18 cellular contexts compared by ENCODE assay signal in genomic region chr11:77083553-77084245, GRCh38. TPM values are rescaled to one million over a fixed set of nuclear protein-coding genes. Genes with fewer than 3 reads are reported as not detected.
A peak's percentile ranks its signal among the peaks of the same experiment; 100 is the strongest.
DNase-seq lines count a peak whose midpoint lies in the region; ATAC-seq, FAIRE-seq and TF ChIP-seq lines count a peak whose summit lies in the region.
"Had no signal": no experiment of that assay in that cellular context is flagged by ENCODE, and none has a peak within 500 bp of the region (broad histone marks: within the 10 kb centered on the region; RNA-seq: fewer than 3 reads in every experiment).

No MANE protein-coding gene starts in this region.

- H2AFZ ChIP-seq in HepG2 (ENCODE audit: low read length) = no peak overlapping the region

- TF ChIP-seq RAD21 in HepG2 (CRISPR knock-in tag; IDR thresholded peaks at IDR 0.05) = no peak

- POLR2A ChIA-PET in activated CD8-positive, alpha-beta T cell treated with anti-CD3 and anti-CD28 coated beads, Interleukin-2, amount 10 ng/mL, durations not matched to agents 7 days and 5 days (lab: Charles Lee) = interaction anchor here (0.8 to 2.3 kb wide), 3 partner anchors 8 to 25 kb away, joined by 3 to 16 read pairs (median 12); no protein-coding TSS in a partner anchor
- POLR2A ChIA-PET in HepG2 (lab: Yijun Ruan, JAX) = no interaction called here

- peaks cover 17% of the 10 kb centered on the region for H3K4me1 Mint-ChIP-seq in activated naive CD4-positive, alpha-beta T cell treated with anti-CD3 and anti-CD28 coated beads for 36 hours (ENCODE audit: low read depth)
- peaks cover 32% of the 10 kb centered on the region for H3K4me1 Mint-ChIP-seq in activated CD8-positive, alpha-beta T cell treated with anti-CD3 and anti-CD28 coated beads, Interleukin-2, amount 10 ng/mL, durations not matched to agents 7 days and 5 days (ENCODE audit: low read depth)

- H3K79me2 ChIP-seq in HepG2 (ENCODE audit: insufficient read depth, low read length) = no peaks in the 10 kb centered on the region

- no peaks in the 10 kb centered on the region for H3K36me3 Mint-ChIP-seq in activated naive CD4-positive, alpha-beta T cell treated with anti-CD3 and anti-CD28 coated beads for 36 hours (ENCODE audit: low read depth)
- no peaks in the 10 kb centered on the region for H3K36me3 Mint-ChIP-seq in activated CD8-positive, alpha-beta T cell treated with anti-CD3 and anti-CD28 coated beads, Interleukin-2, amount 10 ng/mL, durations not matched to agents 7 days and 5 days (ENCODE audit: low read depth)

- H3K36me3 ChIP-seq in HepG2 (replicated peaks in 1 of 2; ENCODE audit: control insufficient read depth in 1 of 2, insufficient read depth in 2 of 2, low read length in 2 of 2) (no peaks in the 10 kb centered on the region), skeletal muscle tissue (ENCODE audit: control insufficient read depth in 3 of 3, insufficient read depth in 3 of 3, low read length in 3 of 3) (no peaks in the 10 kb centered on the region), brain microvascular endothelial cell (replicated peaks) (peaks cover 3% of the 10 kb centered on the region)

- BruUV-seq in HepG2 (replicated peaks; lab: Mats Ljungman, UMichigan) = no TSS peak

- peaks cover 2% of the 10 kb centered on the region for H3K9me3 Mint-ChIP-seq in activated naive CD4-positive, alpha-beta T cell treated with anti-CD3 and anti-CD28 coated beads for 36 hours
- H3K9me3 Mint-ChIP-seq in activated CD8-positive, alpha-beta T cell treated with anti-CD3 and anti-CD28 coated beads, Interleukin-2, amount 10 ng/mL, durations not matched to agents 7 days and 5 days (ENCODE audit: insufficient read depth) = no peaks in the 10 kb centered on the region

- TF ChIP-seq CTCF in HepG2 (CRISPR knock-in tag; IDR thresholded peaks at IDR 0.05) (no peak), brain microvascular endothelial cell (IDR thresholded peaks at IDR 0.05; ENCODE audit: low read depth, low read length, missing control alignments) (no peak)

- in situ Hi-C loops in HepG2 (cut with HindIII; ENCODE audit: extremely low pct_ligation_motif_present, low pct_unique_long_range_greater_than_20kb) (no loop called here), brain microvascular endothelial cell (cut with HindIII; ENCODE audit: low pct_ligation_motif_present, low sequenced_read_pairs) (no loop called here)

- H3K27me3 ChIP-seq in HepG2 (ENCODE audit: control insufficient read depth in 1 of 2, insufficient read depth in 2 of 2, low read length in 2 of 2) (peaks cover 5 to 8% of the 10 kb centered on the region in 2 experiments; a peak in 2 of 5 replicates), skeletal muscle tissue (ENCODE audit: control insufficient read depth in 3 of 3, insufficient read depth in 3 of 3, low read length in 3 of 3) (no peaks in the 10 kb centered on the region), brain microvascular endothelial cell (replicated peaks) (no peaks in the 10 kb centered on the region)
- H3K27me3 ChIP-seq: dorsolateral prefrontal cortex had no signal

- intact Hi-C loops in activated naive CD4-positive, alpha-beta T cell treated with anti-CD3 and anti-CD28 coated beads for 36 hours (cut with micrococcal nuclease) = loop anchor here (2.0 kb wide), 1 partner anchor 17 kb away; the partner anchor contains the start of gene CAPN5
- intact Hi-C loops in HepG2 (cut with micrococcal nuclease; ENCODE audit: unreplicated experiment) = no loop called here

- CTCF ChIA-PET in activated naive CD4-positive, alpha-beta T cell treated with anti-CD3 and anti-CD28 coated beads for 36 hours (lab: Charles Lee) = interaction anchor here (2.3 to 5.0 kb wide), 2 partner anchors 8 to 36 kb away, joined by 7 to 51 read pairs; no protein-coding TSS in a partner anchor
- CTCF ChIA-PET in activated CD8-positive, alpha-beta T cell treated with anti-CD3 and anti-CD28 coated beads, Interleukin-2, amount 10 ng/mL, durations not matched to agents 7 days and 5 days (lab: Charles Lee) = interaction anchor here (0.7 to 2.5 kb wide), 3 partner anchors 8 to 1480 kb away, joined by 3 to 32 read pairs (median 19); no protein-coding TSS in a partner anchor
- CTCF ChIA-PET in HepG2 (lab: Yijun Ruan, JAX; ENCODE audit: low intra/inter-chr PET ratio, low total read pairs) = no interaction called here

- H3K9ac ChIP-seq in HepG2 (ENCODE audit: insufficient read depth, low read depth, low read length) (no peak overlapping the region), skeletal muscle tissue (ENCODE audit: low read depth in 1 of 3, low read length in 3 of 3) (peak overlapping the region in 2 of 3 donors; percentile 8 to 33)

- DNase-seq in activated naive CD4-positive, alpha-beta T cell treated with anti-CD3 and anti-CD28 coated beads for 36 hours = no peak
- no peak for DNase-seq in activated naive CD4-positive, alpha-beta T cell treated with anti-CD3 and anti-CD28 coated beads, Interleukin-2, amount 50 U/mL, for 16 hours
- DNase-seq in activated CD8-positive, alpha-beta T cell treated with anti-CD3 and anti-CD28 coated beads, Interleukin-2, amount 10 ng/mL, durations not matched to agents 7 days and 5 days = no peak
- DNase-seq in HepG2 (ENCODE audit: low spot score) (no peak), brain microvascular endothelial cell (no peak)
- DNase-seq: DMS 273 treated with DMSO at 0.1 percent for 48 hours, NCI-H187, NCI-H69, T-helper 9 cell, trophoblast cell had no signal

- no peak overlapping the region for H3K4me3 Mint-ChIP-seq in activated naive CD4-positive, alpha-beta T cell treated with anti-CD3 and anti-CD28 coated beads for 36 hours
- H3K4me3 Mint-ChIP-seq in activated CD8-positive, alpha-beta T cell treated with anti-CD3 and anti-CD28 coated beads, Interleukin-2, amount 10 ng/mL, durations not matched to agents 7 days and 5 days = no peak overlapping the region

- H3K4me2 ChIP-seq in HepG2 (ENCODE audit: low read depth, low read length) = no peak overlapping the region

- TF ChIP-seq EP300 in HepG2 (IDR thresholded peaks at IDR 0.05; ENCODE audit: low read depth in 2 of 2, low read length in 2 of 2) (no peak), HepG2 (CRISPR knock-in tag; IDR thresholded peaks at IDR 0.05; ENCODE audit: borderline replicate concordance) (no peak)

- H3K4me1 ChIP-seq in HepG2 (ENCODE audit: insufficient read depth, low read length) (peaks cover 58% of the 10 kb centered on the region), skeletal muscle tissue (ENCODE audit: control insufficient read depth in 3 of 3, insufficient read depth in 3 of 3, low read length in 3 of 3) (peaks cover 14 to 17% (median 15%) of the 10 kb centered on the region in 3 donors)

- H3K9me3 ChIP-seq in HepG2 (ENCODE audit: low read length) (no peaks in the 10 kb centered on the region), skeletal muscle tissue (ENCODE audit: control insufficient read depth in 3 of 3, low read length in 3 of 3) (no peaks in the 10 kb centered on the region)

- no peak overlapping the region for H3K27ac ChIP-seq in HepG2 (ENCODE audit: extremely low read length, insufficient read depth, low read length)
- no peak overlapping the region for H3K27ac ChIP-seq in skeletal muscle tissue (ENCODE audit: low read depth, low read length)
- no peak overlapping the region for H3K27ac ChIP-seq in brain microvascular endothelial cell

- ATAC-seq in activated CD8-positive, alpha-beta T cell treated with anti-CD3 and anti-CD28 coated beads, Interleukin-2, amount 10 ng/mL, durations not matched to agents 7 days and 5 days = no peak
- ATAC-seq in HepG2 = no peak
- no peak for ATAC-seq in GM21737 (IDR thresholded peaks at IDR 0.05; ENCODE audit: unreplicated experiment)
- no peak for ATAC-seq in GM18511 (IDR thresholded peaks at IDR 0.05; ENCODE audit: unreplicated experiment)

- no peak overlapping the region for H3K4me3 ChIP-seq in HepG2 (replicated peaks in 1 of 3; ENCODE audit: insufficient read depth in 1 of 3, low read depth in 2 of 3, low read length in 3 of 3)
- H3K4me3 ChIP-seq in skeletal muscle tissue (ENCODE audit: low read length in 3 of 3) = no peak overlapping the region
- no peak overlapping the region for H3K4me3 ChIP-seq in brain microvascular endothelial cell (ENCODE audit: low read depth, low read length)
- H3K4me3 ChIP-seq: dorsolateral prefrontal cortex had no signal

- WGBS in HepG2 (ENCODE audit: low lambda C conversion rate) = 62% methylated on average over 6 of the region's 13 CpGs

- FAIRE-seq in HepG2 (lab: Jason Lieb, UNC) = no peak
- FAIRE-seq: H54 had no signal

- TF ChIP-seq POLR2A in HepG2 (IDR thresholded peaks at IDR 0.05; ENCODE audit: insufficient read depth in 1 of 2, low read depth in 2 of 2, low read length in 2 of 2) = no peak

- H3K27me3 Mint-ChIP-seq in activated naive CD4-positive, alpha-beta T cell treated with anti-CD3 and anti-CD28 coated beads for 36 hours (ENCODE audit: low read depth) = no peaks in the 10 kb centered on the region
- peaks cover 1% of the 10 kb centered on the region for H3K27me3 Mint-ChIP-seq in activated CD8-positive, alpha-beta T cell treated with anti-CD3 and anti-CD28 coated beads, Interleukin-2, amount 10 ng/mL, durations not matched to agents 7 days and 5 days (ENCODE audit: low read depth)
- H3K27me3 Mint-ChIP-seq: progenitor cell of endocrine pancreas had no signal

- no peaks in the 10 kb centered on the region for H4K20me1 ChIP-seq in HepG2 (ENCODE audit: insufficient read depth, low read length)

- H3K27ac Mint-ChIP-seq in activated naive CD4-positive, alpha-beta T cell treated with anti-CD3 and anti-CD28 coated beads for 36 hours = peak overlapping the region; percentile 89
- peak overlapping the region; percentile 95 for H3K27ac Mint-ChIP-seq in activated CD8-positive, alpha-beta T cell treated with anti-CD3 and anti-CD28 coated beads, Interleukin-2, amount 10 ng/mL, durations not matched to agents 7 days and 5 days
- H3K27ac Mint-ChIP-seq: progenitor cell of endocrine pancreas had no signal

RNA-seq across cellular contexts. Expression of gene CAPN5, which starts 16.9 kb away (rescaled TPM):
- 1 to 10 TPM in 1 of 2 experiments, under 1 TPM in 1; 0.79 to 1.5 TPM for total RNA-seq in activated naive CD4-positive, alpha-beta T cell treated with anti-CD3 and anti-CD28 coated beads for 36 hours
- total RNA-seq in activated CD8-positive, alpha-beta T cell treated with anti-CD3 and anti-CD28 coated beads, Interleukin-2, amount 10 ng/mL, durations not matched to agents 7 days and 5 days = 1 to 10 TPM; 1.0 to 1.4 TPM
- total RNA-seq in HepG2 (2016; rRNA removed; fragmentation: Illumina TruSeq; extraction: Trizol) (0.22 and 0.27 TPM in 2 replicates), skeletal muscle tissue (5.2 TPM)
- 0.09 TPM in 1 of 2 replicates, not detected in the other for total RNA-seq in HepG2 (2016; cell fraction: cytosol; rRNA removed; fragmentation: Illumina TruSeq; extraction: Trizol; ENCODE audit: low read depth)
- total RNA-seq in HepG2 (2016; cell fraction: insoluble cytoplasmic fraction; rRNA removed; fragmentation: Illumina TruSeq; extraction: Trizol) = 0.27 and 0.28 TPM in 2 replicates
- 0.28 and 0.34 TPM in 2 replicates for total RNA-seq in HepG2 (2016; cell fraction: membrane; rRNA removed; fragmentation: Illumina TruSeq; extraction: Trizol)
- total RNA-seq in HepG2 (2016; cell fraction: nucleus; rRNA removed; fragmentation: Illumina TruSeq; extraction: Trizol) = 0.66 and 0.75 TPM in 2 replicates
- 1.2 and 2.1 TPM in 2 replicates for polyA plus RNA-seq in HepG2 (2011; rRNA removed)
- polyA plus RNA-seq in HepG2 (2011; cell fraction: cytosol; rRNA removed) = 0.95 and 1.0 TPM in 2 replicates
- polyA plus RNA-seq in HepG2 (2011; cell fraction: nucleus; rRNA removed) = 3.7 and 6.7 TPM in 2 replicates
- polyA plus RNA-seq in HepG2 (2012) = 0.94 and 2.0 TPM in 2 replicates
- 0.19 and 0.23 TPM in 2 replicates for polyA plus RNA-seq in HepG2 (2016; cell fraction: cytosol; fragmentation: Illumina TruSeq; extraction: Trizol; ENCODE audit: low read depth)
- 0.93 and 1.1 TPM in 2 replicates for polyA plus RNA-seq in HepG2 (2016; cell fraction: insoluble cytoplasmic fraction; fragmentation: Illumina TruSeq; extraction: Trizol; ENCODE audit: low read depth)
- polyA plus RNA-seq in HepG2 (2016; cell fraction: membrane; fragmentation: Illumina TruSeq; extraction: Trizol; ENCODE audit: low read depth) = 0.37 and 0.48 TPM in 2 replicates
- polyA plus RNA-seq in HepG2 (2016; cell fraction: nucleus; fragmentation: Illumina TruSeq; extraction: Trizol; ENCODE audit: insufficient read depth, low read depth) = 0.68 and 0.85 TPM in 2 replicates
- 0.49 and 2.0 TPM in 2 replicates for polyA minus RNA-seq in HepG2 (2011; rRNA and poly(A)+ RNA removed; ENCODE audit: low replicate concordance)
- polyA minus RNA-seq in HepG2 (2011; cell fraction: cytosol; rRNA and poly(A)+ RNA removed) = 0.88 and 0.99 TPM in 2 replicates
- polyA minus RNA-seq in HepG2 (2011; cell fraction: nucleus; rRNA and poly(A)+ RNA removed) = 1.0 and 1.7 TPM in 2 replicates

RNA-seq across cellular contexts. Expression of gene OMP, which starts 18.9 kb away (rescaled TPM):
- not detected for total RNA-seq in activated naive CD4-positive, alpha-beta T cell treated with anti-CD3 and anti-CD28 coated beads for 36 hours
- total RNA-seq in activated CD8-positive, alpha-beta T cell treated with anti-CD3 and anti-CD28 coated beads, Interleukin-2, amount 10 ng/mL, durations not matched to agents 7 days and 5 days = not detected
- total RNA-seq in HepG2 (2016; rRNA removed; fragmentation: Illumina TruSeq; extraction: Trizol) = not detected in 2 replicates
- not detected in 2 replicates for total RNA-seq in HepG2 (2016; cell fraction: cytosol; rRNA removed; fragmentation: Illumina TruSeq; extraction: Trizol; ENCODE audit: low read depth)
- not detected in 2 replicates for total RNA-seq in HepG2 (2016; cell fraction: insoluble cytoplasmic fraction; rRNA removed; fragmentation: Illumina TruSeq; extraction: Trizol)
- not detected in 2 replicates for total RNA-seq in HepG2 (2016; cell fraction: membrane; rRNA removed; fragmentation: Illumina TruSeq; extraction: Trizol)
- total RNA-seq in HepG2 (2016; cell fraction: nucleus; rRNA removed; fragmentation: Illumina TruSeq; extraction: Trizol) = not detected in 2 replicates
- polyA plus RNA-seq in HepG2 (2011; rRNA removed) = not detected in 2 replicates
- polyA plus RNA-seq in HepG2 (2011; cell fraction: cytosol; rRNA removed) = not detected in 2 replicates
- polyA plus RNA-seq in HepG2 (2011; cell fraction: nucleus; rRNA removed) = 1.9 TPM in 1 of 2 replicates, not detected in the other
- polyA plus RNA-seq in HepG2 (2012) = not detected in 2 replicates
- polyA plus RNA-seq in HepG2 (2016; cell fraction: cytosol; fragmentation: Illumina TruSeq; extraction: Trizol; ENCODE audit: low read depth) = not detected in 2 replicates
- polyA plus RNA-seq in HepG2 (2016; cell fraction: insoluble cytoplasmic fraction; fragmentation: Illumina TruSeq; extraction: Trizol; ENCODE audit: low read depth) = not detected in 2 replicates
- polyA plus RNA-seq in HepG2 (2016; cell fraction: membrane; fragmentation: Illumina TruSeq; extraction: Trizol; ENCODE audit: low read depth) = not detected in 2 replicates
- polyA plus RNA-seq in HepG2 (2016; cell fraction: nucleus; fragmentation: Illumina TruSeq; extraction: Trizol; ENCODE audit: insufficient read depth, low read depth) = not detected in 2 replicates
- polyA minus RNA-seq in HepG2 (2011; rRNA and poly(A)+ RNA removed; ENCODE audit: low replicate concordance) = not detected in 2 replicates
- not detected in 2 replicates for polyA minus RNA-seq in HepG2 (2011; cell fraction: cytosol; rRNA and poly(A)+ RNA removed)
- not detected in 2 replicates for polyA minus RNA-seq in HepG2 (2011; cell fraction: nucleus; rRNA and poly(A)+ RNA removed)
- total RNA-seq in skeletal muscle tissue = 1.6 TPM
- total RNA-seq: fibroblast of villous mesenchyme, progenitor cell of endocrine pancreas, RPMI7951 had no signal

RNA-seq across cellular contexts. Expression of gene MYO7A, which starts 44.3 kb away (rescaled TPM):
- total RNA-seq in activated naive CD4-positive, alpha-beta T cell treated with anti-CD3 and anti-CD28 coated beads for 36 hours = not detected
- total RNA-seq in activated CD8-positive, alpha-beta T cell treated with anti-CD3 and anti-CD28 coated beads, Interleukin-2, amount 10 ng/mL, durations not matched to agents 7 days and 5 days = not detected
- total RNA-seq in HepG2 (2016; rRNA removed; fragmentation: Illumina TruSeq; extraction: Trizol) (3.6 and 7.5 TPM in 2 replicates), skeletal muscle tissue (6.3 TPM)
- total RNA-seq in HepG2 (2016; cell fraction: cytosol; rRNA removed; fragmentation: Illumina TruSeq; extraction: Trizol; ENCODE audit: low read depth) = 2.3 and 3.1 TPM in 2 replicates
- 3.4 and 8.0 TPM in 2 replicates for total RNA-seq in HepG2 (2016; cell fraction: insoluble cytoplasmic fraction; rRNA removed; fragmentation: Illumina TruSeq; extraction: Trizol)
- 1.8 and 1.9 TPM in 2 replicates for total RNA-seq in HepG2 (2016; cell fraction: membrane; rRNA removed; fragmentation: Illumina TruSeq; extraction: Trizol)
- total RNA-seq in HepG2 (2016; cell fraction: nucleus; rRNA removed; fragmentation: Illumina TruSeq; extraction: Trizol) = 10.5 and 15.0 TPM in 2 replicates
- polyA plus RNA-seq in HepG2 (2011; rRNA removed) = 8.1 and 10.0 TPM in 2 replicates
- 3.1 and 3.5 TPM in 2 replicates for polyA plus RNA-seq in HepG2 (2011; cell fraction: cytosol; rRNA removed)
- 71.3 and 112 TPM in 2 replicates for polyA plus RNA-seq in HepG2 (2011; cell fraction: nucleus; rRNA removed)
- polyA plus RNA-seq in HepG2 (2012) = 5.5 and 8.4 TPM in 2 replicates
- 0.23 and 0.45 TPM in 2 replicates for polyA plus RNA-seq in HepG2 (2016; cell fraction: cytosol; fragmentation: Illumina TruSeq; extraction: Trizol; ENCODE audit: low read depth)
- polyA plus RNA-seq in HepG2 (2016; cell fraction: insoluble cytoplasmic fraction; fragmentation: Illumina TruSeq; extraction: Trizol; ENCODE audit: low read depth) = 3.0 and 3.3 TPM in 2 replicates
- polyA plus RNA-seq in HepG2 (2016; cell fraction: membrane; fragmentation: Illumina TruSeq; extraction: Trizol; ENCODE audit: low read depth) = 0.84 and 0.94 TPM in 2 replicates
- polyA plus RNA-seq in HepG2 (2016; cell fraction: nucleus; fragmentation: Illumina TruSeq; extraction: Trizol; ENCODE audit: insufficient read depth, low read depth) = 37.9 and 40.7 TPM in 2 replicates
- polyA minus RNA-seq in HepG2 (2011; rRNA and poly(A)+ RNA removed; ENCODE audit: low replicate concordance) = 0.16 and 9.9 TPM in 2 replicates
- polyA minus RNA-seq in HepG2 (2011; cell fraction: cytosol; rRNA and poly(A)+ RNA removed) = 3.9 and 4.2 TPM in 2 replicates
- polyA minus RNA-seq in HepG2 (2011; cell fraction: nucleus; rRNA and poly(A)+ RNA removed) = 17.3 and 17.4 TPM in 2 replicates

RNA-seq across cellular contexts. Expression of gene B3GNT6, which starts 49.5 kb away (rescaled TPM):
- total RNA-seq in activated naive CD4-positive, alpha-beta T cell treated with anti-CD3 and anti-CD28 coated beads for 36 hours = not detected
- total RNA-seq in activated CD8-positive, alpha-beta T cell treated with anti-CD3 and anti-CD28 coated beads, Interleukin-2, amount 10 ng/mL, durations not matched to agents 7 days and 5 days = not detected
- not detected in 2 replicates for total RNA-seq in HepG2 (2016; rRNA removed; fragmentation: Illumina TruSeq; extraction: Trizol)
- total RNA-seq in HepG2 (2016; cell fraction: cytosol; rRNA removed; fragmentation: Illumina TruSeq; extraction: Trizol; ENCODE audit: low read depth) = not detected in 2 replicates
- total RNA-seq in HepG2 (2016; cell fraction: insoluble cytoplasmic fraction; rRNA removed; fragmentation: Illumina TruSeq; extraction: Trizol) = not detected in 2 replicates
- not detected in 2 replicates for total RNA-seq in HepG2 (2016; cell fraction: membrane; rRNA removed; fragmentation: Illumina TruSeq; extraction: Trizol)
- not detected in 2 replicates for total RNA-seq in HepG2 (2016; cell fraction: nucleus; rRNA removed; fragmentation: Illumina TruSeq; extraction: Trizol)
- not detected in 2 replicates for polyA plus RNA-seq in HepG2 (2011; rRNA removed)
- polyA plus RNA-seq in HepG2 (2011; cell fraction: cytosol; rRNA removed) = not detected in 2 replicates
- polyA plus RNA-seq in HepG2 (2011; cell fraction: nucleus; rRNA removed) = not detected in 2 replicates
- polyA plus RNA-seq in HepG2 (2012) = not detected in 2 replicates
- polyA plus RNA-seq in HepG2 (2016; cell fraction: cytosol; fragmentation: Illumina TruSeq; extraction: Trizol; ENCODE audit: low read depth) = not detected in 2 replicates
- not detected in 2 replicates for polyA plus RNA-seq in HepG2 (2016; cell fraction: insoluble cytoplasmic fraction; fragmentation: Illumina TruSeq; extraction: Trizol; ENCODE audit: low read depth)
- not detected in 2 replicates for polyA plus RNA-seq in HepG2 (2016; cell fraction: membrane; fragmentation: Illumina TruSeq; extraction: Trizol; ENCODE audit: low read depth)
- not detected in 2 replicates for polyA plus RNA-seq in HepG2 (2016; cell fraction: nucleus; fragmentation: Illumina TruSeq; extraction: Trizol; ENCODE audit: insufficient read depth, low read depth)
- not detected in 2 replicates for polyA minus RNA-seq in HepG2 (2011; rRNA and poly(A)+ RNA removed; ENCODE audit: low replicate concordance)
- not detected in 2 replicates for polyA minus RNA-seq in HepG2 (2011; cell fraction: cytosol; rRNA and poly(A)+ RNA removed)
- not detected in 2 replicates for polyA minus RNA-seq in HepG2 (2011; cell fraction: nucleus; rRNA and poly(A)+ RNA removed)
- total RNA-seq in skeletal muscle tissue = not detected
- total RNA-seq: fibroblast of villous mesenchyme, progenitor cell of endocrine pancreas, RPMI7951 had no signal
